In genomic region chr17:82217530-82218204, GRCh38 we compare ENCODE assay signal across 8 cellular contexts. TPM values are rescaled to one million over a fixed set of nuclear protein-coding genes. Genes with fewer than 3 reads are reported as not detected.
DNase-seq lines count a peak whose midpoint lies in the region; ATAC-seq and TF ChIP-seq lines count a peak whose summit lies in the region.

No MANE protein-coding gene starts in this region.

- no peak overlapping the region for H3K9ac ChIP-seq in mammary epithelial cell (ENCODE audit: insufficient read depth, low read length)

- H3K36me3 ChIP-seq in MG63 (no peaks in the 10 kb centered on the region), mammary epithelial cell (ENCODE audit: insufficient read depth, low read length) (no peaks in the 10 kb centered on the region)

- intact Hi-C loops in mammary epithelial cell (cut with micrococcal nuclease) = no loop called here

- H3K4me3 ChIP-seq in MG63 = no peak overlapping the region
- H3K4me3 ChIP-seq in mammary epithelial cell (replicated peaks in 1 of 3; ENCODE audit: insufficient read depth in 1 of 3, low read depth in 2 of 3, low read length in 3 of 3) = no peak overlapping the region

- peak overlapping the region; percentile 63 for H3K4me2 ChIP-seq in mammary epithelial cell (ENCODE audit: insufficient read depth, low read depth, low read length)

- no peak for TF ChIP-seq CTCF in mammary epithelial cell (conservative IDR thresholded peaks at IDR 0.05 in 1 of 2, IDR thresholded peaks at IDR 0.05 in 1 of 2; ENCODE audit: extremely low read depth in 1 of 2, insufficient read depth in 1 of 2, low read depth in 1 of 2, low read length in 2 of 2)

- H3K4me1 ChIP-seq in mammary epithelial cell (ENCODE audit: insufficient read depth, low read length) = peaks cover 41% of the 10 kb centered on the region

- 89% methylated on average over 14 of the region's 21 CpGs for WGBS in mammary epithelial cell (ENCODE audit: low coverage, missing lambda C conversion rate)

- ATAC-seq in HG03521 (IDR thresholded peaks at IDR 0.05; ENCODE audit: unreplicated experiment) (no peak), HG03378 (IDR thresholded peaks at IDR 0.05; ENCODE audit: unreplicated experiment) (no peak)

- no TSS peak for BruUV-seq in mammary epithelial cell (replicated peaks; lab: Mats Ljungman, UMichigan)

- H3K27me3 ChIP-seq in MG63 (no peaks in the 10 kb centered on the region), mammary epithelial cell (ENCODE audit: insufficient read depth, low read length) (no peaks in the 10 kb centered on the region)

- H2AFZ ChIP-seq in mammary epithelial cell (ENCODE audit: low read depth, low read length) = peak overlapping the region; percentile 10

- dilution Hi-C loops in mammary epithelial cell (cut with HindIII; ENCODE audit: low sequenced_read_pairs) = no loop called here

- CTCF ChIA-PET in mammary epithelial cell (lab: Charles Lee; ENCODE audit: low non-redundant PET) = no interaction called here

- peak overlapping the region; percentile 63 for H3K27ac ChIP-seq in mammary epithelial cell (ENCODE audit: insufficient read depth, low read depth, low read length)

- H3K9me3 ChIP-seq in MG63 (no peaks in the 10 kb centered on the region), mammary epithelial cell (replicated peaks; ENCODE audit: insufficient read depth, low read length) (no peaks in the 10 kb centered on the region)

- DNase-seq in ACHN (peak; percentile 90), MG63 (peak; percentile 99), mammary epithelial cell (peak; percentile 55), lung microvascular endothelial cell (ENCODE audit: low read depth in 2 of 2) (peak; percentile 85 to 88), DMS79 (lab: John Stamatoyannopoulos, UW) (no peak), NCI-H510A treated with DMSO at 0.1 percent for 48 hours (lab: John Stamatoyannopoulos, UW) (no peak)

- in situ Hi-C loops in ACHN (cut with HindIII; ENCODE audit: low pct_ligation_motif_present, low pct_unique_long_range_greater_than_20kb, low sequenced_read_pairs) (no loop called here), mammary epithelial cell (cut with MboI; ENCODE audit: low sequenced_read_pairs in 2 of 2) (no loop called here)

- no peaks in the 10 kb centered on the region for H3K79me2 ChIP-seq in mammary epithelial cell (ENCODE audit: insufficient read depth, low read length)

- H4K20me1 ChIP-seq in mammary epithelial cell (ENCODE audit: insufficient read depth, low read length) = no peaks in the 10 kb centered on the region

RNA-seq across cellular contexts. Expression of gene CCDC57, which starts 5.0 kb away (rescaled TPM):
- 6.9 and 8.2 TPM in 2 replicates for total RNA-seq in MG63 (2014; rRNA removed; shearing (Covaris generic); ENCODE audit: low replicate concordance)
- 10 to 100 TPM; 24.8 to 52.0 TPM for total RNA-seq in mammary epithelial cell
- 14.1 TPM for polyA plus RNA-seq in mammary epithelial cell
- polyA minus RNA-seq in mammary epithelial cell = 7.5 TPM
- total RNA-seq in lung microvascular endothelial cell = 2.0 and 3.4 TPM in 2 replicates

RNA-seq across cellular contexts. Expression of gene SLC16A3, which starts 11.2 kb away (rescaled TPM):
- total RNA-seq in MG63 (2014; rRNA removed; shearing (Covaris generic); ENCODE audit: low replicate concordance) = 529 and 652 TPM in 2 replicates
- total RNA-seq in mammary epithelial cell = 100 to 1,000 TPM; 180 to 212 TPM
- polyA plus RNA-seq in mammary epithelial cell = 118 TPM
- 42.3 TPM for polyA minus RNA-seq in mammary epithelial cell
- 67.8 and 135 TPM in 2 replicates for total RNA-seq in lung microvascular endothelial cell

RNA-seq across cellular contexts. Expression of gene CSNK1D, which starts 55.8 kb away (rescaled TPM):
- total RNA-seq in MG63 (2014; rRNA removed; shearing (Covaris generic); ENCODE audit: low replicate concordance) = 60.2 and 104 TPM in 2 replicates
- 100 to 1,000 TPM in 1 of 2 donors, 10 to 100 TPM in 1; 68.7 to 163 TPM for total RNA-seq in mammary epithelial cell
- 146 TPM for polyA plus RNA-seq in mammary epithelial cell
- 216 TPM for polyA minus RNA-seq in mammary epithelial cell
- total RNA-seq in lung microvascular endothelial cell = 38.8 and 41.3 TPM in 2 replicates

Comparison
In these comparisons a context has a peak if more than half of its experiments do, and no peak if none do; other contexts are left out.
1. DNase-seq: peak in ACHN (single experiment), MG63 (single experiment), mammary epithelial cell (single experiment) and lung microvascular endothelial cell (2 of 2); none in DMS79 (single experiment) and NCI-H510A treated with DMSO at 0.1 percent for 48 hours (single experiment).